Comparison of ENCODE assay signal across 1 cellular context in the genomic region with DNA sequence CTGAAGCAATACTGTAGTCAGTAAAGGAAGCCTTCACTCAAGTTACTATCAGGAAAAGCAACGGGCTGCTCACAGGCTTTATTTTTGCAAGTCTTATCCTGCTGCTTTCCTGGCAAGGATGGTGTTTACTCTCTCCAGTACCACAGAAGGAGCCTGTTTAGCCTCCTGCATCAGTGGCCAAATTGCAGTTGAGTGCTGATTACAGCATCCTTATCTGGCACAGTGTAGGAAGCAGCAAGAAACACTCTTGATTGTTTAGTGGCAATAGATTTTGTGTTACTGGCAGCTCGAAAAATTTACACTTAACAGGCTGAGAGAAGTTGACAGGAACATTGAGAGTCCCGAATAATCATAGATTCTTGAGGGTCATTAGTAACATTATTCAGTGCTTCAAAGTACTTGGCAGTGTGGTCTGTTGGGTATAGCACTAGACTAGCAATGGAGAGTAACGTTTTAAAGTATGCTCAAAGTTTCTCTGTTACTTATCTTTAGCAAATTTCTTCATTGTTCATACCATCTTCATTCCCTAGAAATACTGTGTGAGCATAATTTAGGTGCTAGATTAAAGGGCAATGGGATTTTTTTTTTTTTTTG.
TF ChIP-seq lines count a peak whose summit lies in the region.

No MANE protein-coding gene starts in this region.

TF ChIP-seq in SK-N-SH treated with all-trans-retinoic acid at 6 μM for 48 hours, 23 proteins besides CTCF, POLR2A, EP300 and RAD21 (continued from another document):
- TF ChIP-seq CSRNP3 (CRISPR knock-in tag; IDR thresholded peaks at IDR 0.05) (no peak), CSDC2 (CRISPR knock-in tag; IDR thresholded peaks at IDR 0.05) (no peak), ESRRG (CRISPR knock-in tag; IDR thresholded peaks at IDR 0.05) (no peak), ISL1 (CRISPR knock-in tag; IDR thresholded peaks at IDR 0.05) (peak; percentile 46)
